10 cellular contexts compared by ENCODE assay signal in the genomic region with DNA sequence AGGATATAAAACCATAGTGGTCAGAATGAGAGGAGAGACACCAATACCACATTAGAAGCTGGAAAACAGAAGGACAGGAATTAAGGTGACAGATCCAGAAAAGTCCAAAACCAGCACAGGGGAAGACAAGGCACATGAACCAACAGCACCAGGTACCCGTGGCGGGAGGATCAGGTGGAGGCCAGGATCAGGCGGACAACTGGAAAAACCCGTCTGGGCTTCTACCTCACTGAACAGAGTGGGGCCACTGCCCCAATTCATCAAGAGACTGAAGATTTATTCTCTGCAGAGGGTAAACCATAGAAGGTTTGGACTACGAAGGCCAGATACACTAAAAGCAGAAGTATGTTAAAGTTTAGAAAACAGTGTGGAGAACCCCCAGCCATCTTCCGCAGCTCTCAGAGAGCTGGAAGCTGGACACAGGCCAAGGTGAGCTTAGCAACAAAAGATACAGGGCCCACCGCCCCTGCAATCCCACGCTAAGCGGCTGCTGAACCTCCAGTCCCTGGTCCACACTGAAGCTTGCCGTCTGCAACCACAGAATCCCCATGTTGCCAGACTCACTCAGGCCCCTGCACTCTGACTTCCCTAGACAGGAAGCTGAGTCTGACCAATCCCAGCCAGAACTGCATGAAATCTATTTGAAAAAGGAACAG. TPM values are rescaled to one million over a fixed set of nuclear protein-coding genes. Genes with fewer than 3 reads are reported as not detected.
DNase-seq lines count a peak whose midpoint lies in the region; ATAC-seq lines count a peak whose summit lies in the region.
"Had no signal": no experiment of that assay in that cellular context is flagged by ENCODE, and none has a peak within 500 bp of the region (broad histone marks: within the 10 kb centered on the region; RNA-seq: fewer than 3 reads in every experiment).

No MANE protein-coding gene starts in this region.

- H3K9me3 Mint-ChIP-seq in memory B cell = no peaks in the 10 kb centered on the region
- H3K9me3 Mint-ChIP-seq in CD4-positive, alpha-beta memory T cell = peaks cover 0 to 7% (median 0%) of the 10 kb centered on the region in 8 donors

- H3K27ac Mint-ChIP-seq in memory B cell = no peak overlapping the region
- no peak overlapping the region for H3K27ac Mint-ChIP-seq in CD4-positive, alpha-beta memory T cell

- DNase-seq in UCSD-AML1 (lab: John Stamatoyannopoulos, UW; ENCODE audit: unreplicated experiment) = peak; percentile 53
- no peak for DNase-seq in memory B cell (ENCODE audit: low spot score in 2 of 2)
- no peak for DNase-seq in NCI-H1048 (lab: John Stamatoyannopoulos, UW)
- no peak for DNase-seq in OCI-M2 (lab: John Stamatoyannopoulos, UW; ENCODE audit: unreplicated experiment)
- no peak for DNase-seq in CD4-positive, alpha-beta memory T cell
- DNase-seq in activated CD4-positive, alpha-beta T cell treated with anti-CD3 and anti-CD28 coated beads for 4 hours = no peak
- DNase-seq: activated CD4-positive, alpha-beta T cell treated with anti-CD3 and anti-CD28 coated beads, Interleukin-2, amount 50 U/mL, for 48 hours had no signal

- H3K9ac ChIP-seq in BLaER1 treated with 17β-estradiol and CSF1 and Interleukin-3, amounts not matched to agents 10 nM and 100 nM = peak overlapping the region in 1 of 11 experiments; percentile 40; a peak in 1 of 22 replicates

- peak overlapping the region in 5 of 11 experiments; percentile 8 to 46 (median 30); a peak in 7 of 22 replicates for H3K27ac ChIP-seq in BLaER1 treated with 17β-estradiol and CSF1 and Interleukin-3, amounts not matched to agents 10 nM and 100 nM
- H3K27ac ChIP-seq in CD4-positive, alpha-beta memory T cell (ENCODE audit: low read depth, low read length) = no peak overlapping the region

- peaks cover 7 to 31% (median 28%) of the 10 kb centered on the region in 11 experiments; a peak in 21 of 22 replicates for H3K36me3 ChIP-seq in BLaER1 treated with 17β-estradiol and CSF1 and Interleukin-3, amounts not matched to agents 10 nM and 100 nM
- no peaks in the 10 kb centered on the region for H3K36me3 ChIP-seq in CD4-positive, alpha-beta memory T cell (ENCODE audit: insufficient read depth, low read length)

- peaks cover 0 to 34% (median 11%) of the 10 kb centered on the region in 10 experiments; a peak in 14 of 20 replicates for H3K4me1 ChIP-seq in BLaER1 treated with 17β-estradiol and CSF1 and Interleukin-3, amounts not matched to agents 10 nM and 100 nM
- H3K4me1 ChIP-seq in CD4-positive, alpha-beta memory T cell (ENCODE audit: insufficient read depth, low read length) = no peaks in the 10 kb centered on the region

- ATAC-seq in HG02852 (IDR thresholded peaks at IDR 0.05; ENCODE audit: unreplicated experiment) = peak; percentile 54
- ATAC-seq in memory B cell (ENCODE audit: low read depth) = no peak

- H3K4me3 Mint-ChIP-seq in memory B cell = peak overlapping the region; percentile 24
- no peak overlapping the region for H3K4me3 Mint-ChIP-seq in CD4-positive, alpha-beta memory T cell

- intact Hi-C loops in CD4-positive, alpha-beta memory T cell (cut with micrococcal nuclease) = no loop called here

- peak overlapping the region in 6 of 11 experiments; percentile 16 to 61 (median 40); a peak in 9 of 22 replicates for H3K4me2 ChIP-seq in BLaER1 treated with 17β-estradiol and CSF1 and Interleukin-3, amounts not matched to agents 10 nM and 100 nM

- peaks cover 12 to 57% (median 37%) of the 10 kb centered on the region in 11 experiments; a peak in 21 of 22 replicates for H3K9me3 ChIP-seq in BLaER1 treated with 17β-estradiol and CSF1 and Interleukin-3, amounts not matched to agents 10 nM and 100 nM (replicated peaks in 1 of 11)
- no peaks in the 10 kb centered on the region for H3K9me3 ChIP-seq in CD4-positive, alpha-beta memory T cell (ENCODE audit: control insufficient read depth in 1 of 2, low read length in 2 of 2)

- POLR2A ChIA-PET in CD4-positive, alpha-beta memory T cell (lab: Charles Lee; ENCODE audit: partially characterized antibody) = no interaction called here

- no peaks in the 10 kb centered on the region for H3K27me3 ChIP-seq in BLaER1 treated with 17β-estradiol and CSF1 and Interleukin-3, amounts not matched to agents 10 nM and 100 nM
- H3K27me3 ChIP-seq in CD4-positive, alpha-beta memory T cell (ENCODE audit: insufficient read depth, low read length) = no peaks in the 10 kb centered on the region

- H3K27me3 Mint-ChIP-seq in memory B cell = no peaks in the 10 kb centered on the region
- H3K27me3 Mint-ChIP-seq in CD4-positive, alpha-beta memory T cell = no peaks in the 10 kb centered on the region
- H3K27me3 Mint-ChIP-seq: IgD-negative memory B cell had no signal

- peaks cover 0 to 36% (median 6%) of the 10 kb centered on the region in 11 experiments; a peak in 8 of 22 replicates for H4K20me1 ChIP-seq in BLaER1 treated with 17β-estradiol and CSF1 and Interleukin-3, amounts not matched to agents 10 nM and 100 nM

- no peaks in the 10 kb centered on the region for H3K36me3 Mint-ChIP-seq in memory B cell
- peaks cover 1 to 7% of the 10 kb centered on the region in 2 donors for H3K36me3 Mint-ChIP-seq in CD4-positive, alpha-beta memory T cell

- CTCF ChIA-PET in CD4-positive, alpha-beta memory T cell (lab: Charles Lee; ENCODE audit: partially characterized antibody) = interaction anchor here (0.6 to 0.7 kb wide), 2 partner anchors 10 to 319 kb away, joined by 3 read pairs; no protein-coding TSS in a partner anchor

- H3K4me3 ChIP-seq in BLaER1 treated with 17β-estradiol and CSF1 and Interleukin-3, amounts not matched to agents 10 nM and 100 nM = no peak overlapping the region
- no peak overlapping the region for H3K4me3 ChIP-seq in CD4-positive, alpha-beta memory T cell (ENCODE audit: low read length in 2 of 2)

- peaks cover 14% of the 10 kb centered on the region for H3K4me1 Mint-ChIP-seq in memory B cell
- peaks cover 13 to 32% (median 16%) of the 10 kb centered on the region in 4 donors for H3K4me1 Mint-ChIP-seq in CD4-positive, alpha-beta memory T cell

RNA-seq across cellular contexts. Expression of gene ABHD12, which starts 29.9 kb away (rescaled TPM):
- total RNA-seq in CD4-positive, alpha-beta memory T cell = 10 to 100 TPM; 30.1 to 30.9 TPM
- 10 to 100 TPM; 25.9 to 29.1 TPM for polyA plus RNA-seq in CD4-positive, alpha-beta memory T cell

RNA-seq across cellular contexts. Expression of gene GINS1, which starts 46.7 kb away (rescaled TPM):
- 1 to 10 TPM in 1 of 2 experiments, under 1 TPM in 1; 0.75 to 1.3 TPM for total RNA-seq in CD4-positive, alpha-beta memory T cell
- polyA plus RNA-seq in CD4-positive, alpha-beta memory T cell = under 1 TPM; 0.62 to 0.99 TPM
